In the genomic region with DNA sequence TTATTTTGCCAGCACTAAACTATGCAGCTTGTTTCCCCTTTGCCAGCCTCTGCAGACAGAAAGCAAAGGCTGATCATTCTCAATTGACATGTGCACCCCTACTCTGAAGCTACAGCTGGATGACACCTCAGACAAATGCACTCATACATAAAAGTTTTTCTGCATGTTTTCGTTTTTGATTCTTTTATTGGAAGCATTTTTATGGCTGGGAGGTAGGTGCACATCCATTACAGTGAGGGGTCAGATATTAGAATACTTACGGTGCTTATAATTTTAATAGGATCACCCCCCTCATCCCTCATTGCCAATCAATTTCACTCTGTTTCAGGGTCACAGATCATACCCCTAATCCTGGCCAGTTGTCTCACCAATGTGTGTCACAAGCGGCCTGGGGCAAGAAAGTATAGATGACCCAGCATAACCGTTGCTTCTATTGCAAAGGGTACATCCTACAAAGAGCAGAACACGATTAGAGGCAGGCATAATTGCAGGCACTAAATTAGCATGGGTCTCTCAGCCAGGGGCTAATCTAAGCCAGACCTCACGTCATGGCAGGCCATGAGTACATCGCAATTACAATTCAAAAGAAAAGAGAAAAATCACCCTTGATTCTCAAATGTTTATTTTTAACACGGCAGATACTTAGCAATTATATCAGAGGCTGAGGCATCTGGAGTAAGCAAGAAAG, we compare ENCODE assay signal across 18 cellular contexts.
DNase-seq lines count a peak whose midpoint lies in the region; ATAC-seq, FAIRE-seq and TF ChIP-seq lines count a peak whose summit lies in the region.
"Had no signal": no experiment of that assay in that cellular context is flagged by ENCODE, and none has a peak within 500 bp of the region (broad histone marks: within the 10 kb centered on the region; RNA-seq: fewer than 3 reads in every experiment).

No MANE protein-coding gene starts in this region.

- H3K14ac ChIP-seq in H9 (ENCODE audit: insufficient read depth, low read length): no peak overlapping the region

- no peaks in the 10 kb centered on the region for H3K79me2 ChIP-seq in H9 (ENCODE audit: insufficient read depth, low read length)

- H2BK15ac ChIP-seq in H9 (ENCODE audit: low read depth, low read length): no peak overlapping the region

- H4K5ac ChIP-seq in H9 (ENCODE audit: insufficient read length, low read depth, low read length): no peak overlapping the region

- H2BK12ac ChIP-seq in H9 (ENCODE audit: insufficient read length, low read depth, low read length): no peak overlapping the region

- H3K27ac ChIP-seq in CD4-positive, CD25-positive, alpha-beta regulatory T cell (ENCODE audit: insufficient read depth, low read length, poor library complexity, severe bottlenecking): no peak overlapping the region
- H3K27ac ChIP-seq in H9 (ENCODE audit: insufficient read length, low read depth, low read length) (no peak overlapping the region), kidney (ENCODE audit: low read depth in 2 of 2, low read length in 2 of 2) (no peak overlapping the region)
- no peak overlapping the region for H3K27ac ChIP-seq in naive thymus-derived CD4-positive, alpha-beta T cell (ENCODE audit: low read depth, low read length)
- H3K27ac ChIP-seq: sigmoid colon, tibial artery had no signal

- H3K4me1 ChIP-seq in CD4-positive, CD25-positive, alpha-beta regulatory T cell (ENCODE audit: control insufficient read depth, insufficient read depth, low read length, poor library complexity, severe bottlenecking): no peaks in the 10 kb centered on the region
- H3K4me1 ChIP-seq in H9 (ENCODE audit: insufficient read depth, low read length) (no peaks in the 10 kb centered on the region; the same call in 1 of the 2 replicates), kidney (ENCODE audit: control insufficient read depth in 1 of 2, insufficient read depth in 1 of 2, low read depth in 1 of 2, low read length in 2 of 2) (no peaks in the 10 kb centered on the region)
- peaks cover 0 to 7% of the 10 kb centered on the region in 2 donors for H3K4me1 ChIP-seq in naive thymus-derived CD4-positive, alpha-beta T cell (ENCODE audit: control insufficient read depth in 2 of 2, insufficient read depth in 2 of 2, low read length in 2 of 2)

- peaks cover 3% of the 10 kb centered on the region for H3K27me3 ChIP-seq in CD4-positive, CD25-positive, alpha-beta regulatory T cell (ENCODE audit: control insufficient read depth, insufficient read depth, low read length)
- no peaks in the 10 kb centered on the region for H3K27me3 ChIP-seq in H9 (ENCODE audit: insufficient read depth, low read length)
- H3K27me3 ChIP-seq in naive thymus-derived CD4-positive, alpha-beta T cell (ENCODE audit: control insufficient read depth in 2 of 2, insufficient read depth in 2 of 2, low read length in 2 of 2): no peaks in the 10 kb centered on the region

- CTCF ChIA-PET in WTC11 (lab: Charles Lee): interaction anchor here (0.7 to 2.0 kb wide), 9 partner anchors 18 to 508 kb away, joined by 3 to 7 read pairs (median 4); a partner anchor contains a TSS
- CTCF ChIA-PET in naive thymus-derived CD4-positive, alpha-beta T cell (lab: Charles Lee): no interaction called here
- CTCF ChIA-PET in activated CD4-positive, alpha-beta memory T cell treated with anti-CD3 and anti-CD28 coated beads, Interleukin-2, amount 10 ng/mL, durations not matched to agents 7 days and 5 days (lab: Charles Lee): no interaction called here

- WGBS in H9 (ENCODE audit: extremely low coverage, insufficient read length, low lambda C conversion rate): no CpG with 5 or more reads among the region's 8 CpGs

- no peak overlapping the region for H3K23ac ChIP-seq in H9 (ENCODE audit: insufficient read length, low read depth, low read length)

- H3K79me1 ChIP-seq in H9 (ENCODE audit: insufficient read depth, low read depth, low read length, poor library complexity, severe bottlenecking): no peaks in the 10 kb centered on the region

- no peaks in the 10 kb centered on the region for H3K36me3 ChIP-seq in CD4-positive, CD25-positive, alpha-beta regulatory T cell (ENCODE audit: control insufficient read depth, insufficient read depth, low read length)
- H3K36me3 ChIP-seq in naive thymus-derived CD4-positive, alpha-beta T cell (ENCODE audit: control insufficient read depth in 2 of 3, insufficient read depth in 3 of 3, low read length in 3 of 3): no peaks in the 10 kb centered on the region
- H3K36me3 ChIP-seq in kidney (ENCODE audit: control insufficient read depth in 1 of 2, insufficient read depth in 2 of 2, low read length in 2 of 2): no peaks in the 10 kb centered on the region
- H3K36me3 ChIP-seq: heart right ventricle, sigmoid colon, tibial artery had no signal

- peaks cover 0 to 6% (median 0%) of the 10 kb centered on the region in 7 donors for H3K9me3 Mint-ChIP-seq in CD4-positive, CD25-positive, alpha-beta regulatory T cell
- H3K9me3 Mint-ChIP-seq in H9 (no peaks in the 10 kb centered on the region; a peak in 2 of 5 replicates), WTC11 (peaks cover 6% of the 10 kb centered on the region), immature natural killer cell (peaks cover 0 to 5% (median 2%) of the 10 kb centered on the region in 6 donors)
- peaks cover 0 to 9% (median 0%) of the 10 kb centered on the region in 11 donors for H3K9me3 Mint-ChIP-seq in naive thymus-derived CD4-positive, alpha-beta T cell
- H3K9me3 Mint-ChIP-seq in activated CD4-positive, alpha-beta memory T cell treated with anti-CD3 and anti-CD28 coated beads, Interleukin-2, amount 10 ng/mL, durations not matched to agents 7 days and 5 days: peaks cover 2% of the 10 kb centered on the region
- peaks cover 4% of the 10 kb centered on the region for H3K9me3 Mint-ChIP-seq in stimulated activated memory B cell treated with anti-CD40 and anti-IgM and Interleukin-4, amounts not matched to agents 10 μg/mL and 1 μg/mL and 100 μg/mL, for 72 hours
- H3K9me3 Mint-ChIP-seq: activated B cell treated with CpG ODN at 0.5 μM for 24 hours had no signal

- intact Hi-C loops in naive thymus-derived CD4-positive, alpha-beta T cell (cut with micrococcal nuclease): no loop called here
- intact Hi-C loops in kidney (cut with DNase I): no loop called here

- no peak overlapping the region for H3K4me3 ChIP-seq in CD4-positive, CD25-positive, alpha-beta regulatory T cell (ENCODE audit: low read depth, low read length)
- H3K4me3 ChIP-seq in naive thymus-derived CD4-positive, alpha-beta T cell (ENCODE audit: low read length): no peak overlapping the region
- no peak overlapping the region for H3K4me3 ChIP-seq in kidney (ENCODE audit: low read length in 2 of 2)

- no peak overlapping the region for H3K4ac ChIP-seq in H9 (ENCODE audit: low read depth, low read length)

- no peak overlapping the region for H4K91ac ChIP-seq in H9 (ENCODE audit: insufficient read length, low read depth, low read length)

- H3K27me3 Mint-ChIP-seq in CD4-positive, CD25-positive, alpha-beta regulatory T cell: peaks cover 6% of the 10 kb centered on the region
- H3K27me3 Mint-ChIP-seq in H9 (ENCODE audit: low read depth) (peaks cover 25% of the 10 kb centered on the region), WTC11 (ENCODE audit: low read depth) (peaks cover 9% of the 10 kb centered on the region; the same call in 1 of the 2 replicates), immature natural killer cell (ENCODE audit: low read depth in 3 of 3) (peaks cover 0 to 4% (median 3%) of the 10 kb centered on the region in 3 donors)
- H3K27me3 Mint-ChIP-seq in naive thymus-derived CD4-positive, alpha-beta T cell: peaks cover 5 to 37% (median 12%) of the 10 kb centered on the region in 5 donors
- no peaks in the 10 kb centered on the region for H3K27me3 Mint-ChIP-seq in activated CD4-positive, alpha-beta memory T cell treated with anti-CD3 and anti-CD28 coated beads, Interleukin-2, amount 10 ng/mL, durations not matched to agents 7 days and 5 days
- H3K27me3 Mint-ChIP-seq in stimulated activated memory B cell treated with anti-CD40 and anti-IgM and Interleukin-4, amounts not matched to agents 10 μg/mL and 1 μg/mL and 100 μg/mL, for 72 hours: peaks cover 20% of the 10 kb centered on the region

- H3K9me3 ChIP-seq in CD4-positive, CD25-positive, alpha-beta regulatory T cell (ENCODE audit: control insufficient read depth in 2 of 2, low read length in 2 of 2): no peaks in the 10 kb centered on the region
- H3K9me3 ChIP-seq in H9 (ENCODE audit: control insufficient read depth, low read depth, low read length) (no peaks in the 10 kb centered on the region), kidney (ENCODE audit: control insufficient read depth in 1 of 2, low read length in 2 of 2) (no peaks in the 10 kb centered on the region)
- H3K9me3 ChIP-seq in naive thymus-derived CD4-positive, alpha-beta T cell (ENCODE audit: control insufficient read depth in 2 of 3, low read length in 3 of 3): no peaks in the 10 kb centered on the region
- H3K9me3 ChIP-seq: heart right ventricle, sigmoid colon, tibial artery had no signal

- no peak overlapping the region for H2BK5ac ChIP-seq in H9 (ENCODE audit: insufficient read length, low read length)

- H3K18ac ChIP-seq in H9 (ENCODE audit: insufficient read length, low read depth, low read length): no peak overlapping the region

- H2AK5ac ChIP-seq in H9 (ENCODE audit: insufficient read length, low read length): no peak overlapping the region

- no peak overlapping the region for H4K8ac ChIP-seq in H9 (replicated peaks; ENCODE audit: insufficient read length, low read depth, low read length)

- H2BK120ac ChIP-seq in H9 (ENCODE audit: low read depth, low read length, poor library complexity, severe bottlenecking): no peak overlapping the region

- no peak for TF ChIP-seq CTCF in H9 (conservative IDR thresholded peaks at IDR 0.05)
- no peak for TF ChIP-seq CTCF in WTC11 (IDR thresholded peaks at IDR 0.05)
- no peak for TF ChIP-seq CTCF in kidney (IDR thresholded peaks at IDR 0.05; ENCODE audit: borderline replicate concordance, extremely low read depth, insufficient read depth)

- H3K4me3 Mint-ChIP-seq in CD4-positive, CD25-positive, alpha-beta regulatory T cell: peak overlapping the region in 2 of 4 donors; percentile 33 to 43
- H3K4me3 Mint-ChIP-seq in H9 (peak overlapping the region; percentile 29 to 53; a peak in 2 of 5 replicates), WTC11 (peak overlapping the region; percentile 66), immature natural killer cell (peak overlapping the region in 2 of 5 donors; percentile 26 to 41)
- peak overlapping the region in 9 of 10 donors; percentile 31 to 77 (median 54) for H3K4me3 Mint-ChIP-seq in naive thymus-derived CD4-positive, alpha-beta T cell
- H3K4me3 Mint-ChIP-seq in activated CD4-positive, alpha-beta memory T cell treated with anti-CD3 and anti-CD28 coated beads, Interleukin-2, amount 10 ng/mL, durations not matched to agents 7 days and 5 days: no peak overlapping the region
- H3K4me3 Mint-ChIP-seq in stimulated activated memory B cell treated with anti-CD40 and anti-IgM and Interleukin-4, amounts not matched to agents 10 μg/mL and 1 μg/mL and 100 μg/mL, for 72 hours: no peak overlapping the region

- no peak overlapping the region for H2AFZ ChIP-seq in H9 (ENCODE audit: low read length)

- H3K23me2 ChIP-seq in H9 (ENCODE audit: insufficient read length, low read depth, low read length, poor library complexity, severe bottlenecking): no peaks in the 10 kb centered on the region

- peaks cover 0 to 33% (median 21%) of the 10 kb centered on the region in 4 donors for H3K4me1 Mint-ChIP-seq in CD4-positive, CD25-positive, alpha-beta regulatory T cell
- H3K4me1 Mint-ChIP-seq in H9: peaks cover 26 to 45% of the 10 kb centered on the region in 2 experiments
- peaks cover 59% of the 10 kb centered on the region for H3K4me1 Mint-ChIP-seq in WTC11
- peaks cover 8 to 25% (median 12%) of the 10 kb centered on the region in 7 donors for H3K4me1 Mint-ChIP-seq in naive thymus-derived CD4-positive, alpha-beta T cell
- H3K4me1 Mint-ChIP-seq in immature natural killer cell: peaks cover 10 to 25% of the 10 kb centered on the region in 2 donors
- H3K4me1 Mint-ChIP-seq in activated CD4-positive, alpha-beta memory T cell treated with anti-CD3 and anti-CD28 coated beads, Interleukin-2, amount 10 ng/mL, durations not matched to agents 7 days and 5 days: peaks cover 3% of the 10 kb centered on the region
- H3K4me1 Mint-ChIP-seq in stimulated activated memory B cell treated with anti-CD40 and anti-IgM and Interleukin-4, amounts not matched to agents 10 μg/mL and 1 μg/mL and 100 μg/mL, for 72 hours: peaks cover 7% of the 10 kb centered on the region

- H3K36me3 Mint-ChIP-seq in CD4-positive, CD25-positive, alpha-beta regulatory T cell: no peaks in the 10 kb centered on the region
- no peaks in the 10 kb centered on the region for H3K36me3 Mint-ChIP-seq in H9 (ENCODE audit: insufficient read depth in 1 of 3, low read depth in 3 of 3)
- no peaks in the 10 kb centered on the region for H3K36me3 Mint-ChIP-seq in WTC11
- H3K36me3 Mint-ChIP-seq in naive thymus-derived CD4-positive, alpha-beta T cell: no peaks in the 10 kb centered on the region
- no peaks in the 10 kb centered on the region for H3K36me3 Mint-ChIP-seq in immature natural killer cell
- no peaks in the 10 kb centered on the region for H3K36me3 Mint-ChIP-seq in activated CD4-positive, alpha-beta memory T cell treated with anti-CD3 and anti-CD28 coated beads, Interleukin-2, amount 10 ng/mL, durations not matched to agents 7 days and 5 days (ENCODE audit: low read depth)
- H3K36me3 Mint-ChIP-seq in stimulated activated memory B cell treated with anti-CD40 and anti-IgM and Interleukin-4, amounts not matched to agents 10 μg/mL and 1 μg/mL and 100 μg/mL, for 72 hours: no peaks in the 10 kb centered on the region

- H3K9ac ChIP-seq in H9 (ENCODE audit: extremely low read depth, insufficient read length, low read length): no peak overlapping the region
- no peak overlapping the region for H3K9ac ChIP-seq in kidney (ENCODE audit: low read length in 2 of 2)

- no peak overlapping the region for H3K56ac ChIP-seq in H9 (ENCODE audit: insufficient read length, low read depth, low read length)

- DNase-seq in CD4-positive, CD25-positive, alpha-beta regulatory T cell: no peak
- DNase-seq in H9 (no peak), WTC11 (ENCODE audit: low spot score) (no peak), immature natural killer cell (no peak), kidney (no peak)
- no peak for DNase-seq in naive thymus-derived CD4-positive, alpha-beta T cell
- DNase-seq in activated CD4-positive, alpha-beta memory T cell treated with anti-CD3 and anti-CD28 coated beads, Interleukin-2, amount 10 ng/mL, durations not matched to agents 7 days and 5 days: no peak
- DNase-seq: activated B cell treated with CpG ODN at 0.5 μM for 24 hours; activated CD8-positive, alpha-beta memory T cell treated with anti-CD3 and anti-CD28 coated beads, Interleukin-2, amount 50 U/mL, for 4 hours; NCI-H1092; NCI-H510A treated with DMSO at 0.1 percent for 48 hours; sigmoid colon; stimulated activated CD4-positive, alpha-beta T cell treated with anti-CD3 and anti-CD28 coated beads, Interleukin-4, amount 100 ng/mL, for 24 hours; tibial artery had no signal

- H3K4me2 ChIP-seq in H9 (ENCODE audit: insufficient read depth, insufficient read length, low read length): no peak overlapping the region

- ATAC-seq in CD4-positive, CD25-positive, alpha-beta regulatory T cell (ENCODE audit: low read depth in 2 of 2): no peak
- ATAC-seq in WTC11: no peak
- no peak for ATAC-seq in naive thymus-derived CD4-positive, alpha-beta T cell
- no peak for ATAC-seq in stimulated activated memory B cell treated with anti-CD40 and anti-IgM and Interleukin-4, amounts not matched to agents 10 μg/mL and 1 μg/mL and 100 μg/mL, for 72 hours

- no peak overlapping the region for H2BK20ac ChIP-seq in H9 (ENCODE audit: low read depth, low read length, poor library complexity, severe bottlenecking)

- H3K27ac Mint-ChIP-seq in CD4-positive, CD25-positive, alpha-beta regulatory T cell: peak overlapping the region in 2 of 3 donors; percentile 44 to 55
- H3K27ac Mint-ChIP-seq in H9 (no peak overlapping the region), WTC11 (no peak overlapping the region), immature natural killer cell (peak overlapping the region in 2 of 6 donors; percentile 36 to 48)
- no peak overlapping the region for H3K27ac Mint-ChIP-seq in naive thymus-derived CD4-positive, alpha-beta T cell
- H3K27ac Mint-ChIP-seq in activated CD4-positive, alpha-beta memory T cell treated with anti-CD3 and anti-CD28 coated beads, Interleukin-2, amount 10 ng/mL, durations not matched to agents 7 days and 5 days: no peak overlapping the region
- no peak overlapping the region for H3K27ac Mint-ChIP-seq in stimulated activated memory B cell treated with anti-CD40 and anti-IgM and Interleukin-4, amounts not matched to agents 10 μg/mL and 1 μg/mL and 100 μg/mL, for 72 hours

- no peak overlapping the region for H3T11ph ChIP-seq in H9 (ENCODE audit: low read length)

- no peaks in the 10 kb centered on the region for H4K20me1 ChIP-seq in H9 (ENCODE audit: control insufficient read depth, insufficient read depth, insufficient read length)

- FAIRE-seq in kidney (lab: Jason Lieb, UNC): no peak
- FAIRE-seq: colon, RCC 7860 had no signal

- POLR2A ChIA-PET in WTC11 (lab: Charles Lee): interaction anchor here (0.6 to 1.0 kb wide), 2 partner anchors 13 to 702 kb away, joined by 3 read pairs; no protein-coding TSS in a partner anchor
- POLR2A ChIA-PET in naive thymus-derived CD4-positive, alpha-beta T cell (lab: Charles Lee): no interaction called here
- POLR2A ChIA-PET in activated CD4-positive, alpha-beta memory T cell treated with anti-CD3 and anti-CD28 coated beads, Interleukin-2, amount 10 ng/mL, durations not matched to agents 7 days and 5 days (lab: Charles Lee): no interaction called here

Comparison
In these comparisons a context has a peak if more than half of its experiments do, and no peak if none do; other contexts are left out.
1. H3K27ac Mint-ChIP-seq: peak in CD4-positive, CD25-positive, alpha-beta regulatory T cell (2 of 3); none in H9 (0 of 3), WTC11 (single experiment), naive thymus-derived CD4-positive, alpha-beta T cell (0 of 9), activated CD4-positive, alpha-beta memory T cell treated with anti-CD3 and anti-CD28 coated beads, Interleukin-2, amount 10 ng/mL, durations not matched to agents 7 days and 5 days (single experiment) and stimulated activated memory B cell treated with anti-CD40 and anti-IgM and Interleukin-4, amounts not matched to agents 10 μg/mL and 1 μg/mL and 100 μg/mL, for 72 hours (single experiment).
2. H3K4me3 Mint-ChIP-seq: peak in H9 (2 of 2), WTC11 (single experiment) and naive thymus-derived CD4-positive, alpha-beta T cell (9 of 10); none in activated CD4-positive, alpha-beta memory T cell treated with anti-CD3 and anti-CD28 coated beads, Interleukin-2, amount 10 ng/mL, durations not matched to agents 7 days and 5 days (single experiment) and stimulated activated memory B cell treated with anti-CD40 and anti-IgM and Interleukin-4, amounts not matched to agents 10 μg/mL and 1 μg/mL and 100 μg/mL, for 72 hours (single experiment).